ENCODE assay signal across 10 cellular contexts in the genomic region with DNA sequence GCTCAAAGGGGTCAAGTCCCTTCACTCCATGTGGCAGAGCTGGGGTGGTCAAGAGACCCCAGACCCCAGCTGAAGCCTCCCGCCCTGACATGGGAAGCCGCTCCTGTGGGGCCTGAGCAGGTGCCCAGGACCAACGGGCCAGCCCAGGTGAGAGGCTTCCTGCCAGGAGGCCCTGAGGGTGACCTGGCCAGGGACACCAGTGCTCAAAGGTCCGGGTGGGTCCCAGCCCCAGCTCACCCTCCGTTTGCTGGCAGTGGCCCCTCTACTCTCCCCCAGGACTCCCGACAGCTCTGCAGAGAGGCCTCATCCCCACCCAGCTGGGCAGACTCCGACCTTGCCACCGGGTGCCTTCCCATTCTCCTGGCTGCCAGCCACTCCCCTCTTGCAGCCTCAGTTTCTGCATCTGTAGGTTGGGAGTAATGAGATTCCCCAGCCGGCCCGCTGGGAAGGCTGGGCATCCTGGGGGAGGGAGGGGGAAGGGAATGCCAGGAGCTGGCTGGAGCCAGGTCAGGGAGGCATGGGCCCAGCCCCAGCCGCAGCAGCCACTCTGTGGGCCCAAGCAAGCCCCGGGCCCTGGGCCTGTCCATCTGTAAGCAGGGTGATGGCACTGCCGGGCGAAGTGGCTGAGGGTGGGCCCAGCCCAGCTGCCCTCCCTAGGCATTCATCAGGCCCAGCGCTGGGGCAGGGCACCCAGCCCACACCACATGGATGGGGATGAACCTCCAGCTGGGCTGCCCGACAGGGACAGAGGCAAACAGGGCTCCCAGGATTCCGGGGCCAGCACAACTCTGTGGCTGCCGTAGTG. TPM values are rescaled to one million over a fixed set of nuclear protein-coding genes. Genes with fewer than 3 reads are reported as not detected.
DNase-seq lines count a peak whose midpoint lies in the region; ATAC-seq and TF ChIP-seq lines count a peak whose summit lies in the region.
"Had no signal": no experiment of that assay in that cellular context is flagged by ENCODE, and none has a peak within 500 bp of the region (broad histone marks: within the 10 kb centered on the region; RNA-seq: fewer than 3 reads in every experiment).

No MANE protein-coding gene starts in this region.

- POLR2A ChIA-PET in naive thymus-derived CD8-positive, alpha-beta T cell (lab: Charles Lee) = interaction anchor here (1.0 to 5.7 kb wide), 9 partner anchors 10 to 79 kb away, joined by 3 to 58 read pairs (median 7); a partner anchor contains a TSS

- no peaks in the 10 kb centered on the region for H3K36me3 Mint-ChIP-seq in activated naive CD4-positive, alpha-beta T cell treated with anti-CD3 and anti-CD28 coated beads, Interleukin-2, amount 50 U/mL, for 24 hours
- H3K36me3 Mint-ChIP-seq in activated naive CD4-positive, alpha-beta T cell treated with anti-CD3 and anti-CD28 coated beads, Interleukin-2, amount 10 ng/mL, durations not matched to agents 7 days and 5 days = no peaks in the 10 kb centered on the region
- no peaks in the 10 kb centered on the region for H3K36me3 Mint-ChIP-seq in effector memory CD8-positive, alpha-beta T cell (ENCODE audit: insufficient read depth)
- H3K36me3 Mint-ChIP-seq in naive thymus-derived CD8-positive, alpha-beta T cell = no peaks in the 10 kb centered on the region

- H3K27me3 ChIP-seq in upper lobe of right lung = no peaks in the 10 kb centered on the region

- H3K4me3 Mint-ChIP-seq in activated naive CD4-positive, alpha-beta T cell treated with anti-CD3 and anti-CD28 coated beads, Interleukin-2, amount 50 U/mL, for 24 hours = peak overlapping the region; percentile 7
- H3K4me3 Mint-ChIP-seq in activated naive CD4-positive, alpha-beta T cell treated with anti-CD3 and anti-CD28 coated beads, Interleukin-2, amount 10 ng/mL, durations not matched to agents 7 days and 5 days = no peak overlapping the region
- peak overlapping the region; percentile 82 to 85 for H3K4me3 Mint-ChIP-seq in effector memory CD8-positive, alpha-beta T cell
- peak overlapping the region in 8 of 10 donors; percentile 70 to 93 (median 85) for H3K4me3 Mint-ChIP-seq in naive thymus-derived CD8-positive, alpha-beta T cell

- peaks cover 11% of the 10 kb centered on the region for H3K4me1 Mint-ChIP-seq in activated naive CD4-positive, alpha-beta T cell treated with anti-CD3 and anti-CD28 coated beads, Interleukin-2, amount 50 U/mL, for 24 hours
- peaks cover 31% of the 10 kb centered on the region for H3K4me1 Mint-ChIP-seq in activated naive CD4-positive, alpha-beta T cell treated with anti-CD3 and anti-CD28 coated beads, Interleukin-2, amount 10 ng/mL, durations not matched to agents 7 days and 5 days
- H3K4me1 Mint-ChIP-seq in effector memory CD8-positive, alpha-beta T cell (ENCODE audit: low read depth in 2 of 2) = peaks cover 9% of the 10 kb centered on the region in 2 donors
- H3K4me1 Mint-ChIP-seq in naive thymus-derived CD8-positive, alpha-beta T cell = peaks cover 7 to 28% (median 16%) of the 10 kb centered on the region in 4 donors

- intact Hi-C loops in upper lobe of right lung (cut with DNase I) = no loop called here

- H3K9me3 ChIP-seq in upper lobe of right lung = no peaks in the 10 kb centered on the region

- H3K4me1 ChIP-seq in upper lobe of right lung = peaks cover 41% of the 10 kb centered on the region

- no peak for ATAC-seq in effector memory CD8-positive, alpha-beta T cell (replicated peaks)
- ATAC-seq in naive thymus-derived CD8-positive, alpha-beta T cell = no peak
- ATAC-seq in upper lobe of right lung = no peak

- no peak for DNase-seq in activated naive CD4-positive, alpha-beta T cell treated with anti-CD3 and anti-CD28 coated beads, Interleukin-2, amount 10 ng/mL, durations not matched to agents 7 days and 5 days
- DNase-seq in effector memory CD8-positive, alpha-beta T cell = no peak
- DNase-seq in naive thymus-derived CD8-positive, alpha-beta T cell = peak in 1 of 10 donors; percentile 18
- no peak for DNase-seq in upper lobe of right lung
- no peak for DNase-seq in NCI-H82 treated with DMSO at 0.1 percent for 48 hours (lab: John Stamatoyannopoulos, UW; ENCODE audit: unreplicated experiment)
- DNase-seq in iPS-NIHi7 (ENCODE audit: extremely low spot score) = no peak
- no peak for DNase-seq in dedifferentiated amniotic fluid mesenchymal stem cell (ENCODE audit: extremely low spot score)
- DNase-seq: activated gamma-delta T cell, foreskin melanocyte had no signal

- no peaks in the 10 kb centered on the region for H3K36me3 ChIP-seq in upper lobe of right lung

- CTCF ChIA-PET in activated naive CD4-positive, alpha-beta T cell treated with anti-CD3 and anti-CD28 coated beads, Interleukin-2, amount 10 ng/mL, durations not matched to agents 7 days and 5 days (lab: Charles Lee) = no interaction called here

- H3K27ac Mint-ChIP-seq in activated naive CD4-positive, alpha-beta T cell treated with anti-CD3 and anti-CD28 coated beads, Interleukin-2, amount 50 U/mL, for 24 hours = no peak overlapping the region
- H3K27ac Mint-ChIP-seq in activated naive CD4-positive, alpha-beta T cell treated with anti-CD3 and anti-CD28 coated beads, Interleukin-2, amount 10 ng/mL, durations not matched to agents 7 days and 5 days = no peak overlapping the region
- no peak overlapping the region for H3K27ac Mint-ChIP-seq in effector memory CD8-positive, alpha-beta T cell
- peak overlapping the region in 2 of 10 donors; percentile 10 to 25 for H3K27ac Mint-ChIP-seq in naive thymus-derived CD8-positive, alpha-beta T cell

- H3K4me3 ChIP-seq in upper lobe of right lung = no peak overlapping the region

- H3K9me3 Mint-ChIP-seq in activated naive CD4-positive, alpha-beta T cell treated with anti-CD3 and anti-CD28 coated beads, Interleukin-2, amount 50 U/mL, for 24 hours = no peaks in the 10 kb centered on the region
- no peaks in the 10 kb centered on the region for H3K9me3 Mint-ChIP-seq in activated naive CD4-positive, alpha-beta T cell treated with anti-CD3 and anti-CD28 coated beads, Interleukin-2, amount 10 ng/mL, durations not matched to agents 7 days and 5 days
- no peaks in the 10 kb centered on the region for H3K9me3 Mint-ChIP-seq in effector memory CD8-positive, alpha-beta T cell
- no peaks in the 10 kb centered on the region for H3K9me3 Mint-ChIP-seq in naive thymus-derived CD8-positive, alpha-beta T cell

- no peak for TF ChIP-seq CTCF in upper lobe of right lung (IDR thresholded peaks at IDR 0.05)

- H3K27me3 Mint-ChIP-seq in activated naive CD4-positive, alpha-beta T cell treated with anti-CD3 and anti-CD28 coated beads, Interleukin-2, amount 50 U/mL, for 24 hours = no peaks in the 10 kb centered on the region
- peaks cover 62% of the 10 kb centered on the region for H3K27me3 Mint-ChIP-seq in activated naive CD4-positive, alpha-beta T cell treated with anti-CD3 and anti-CD28 coated beads, Interleukin-2, amount 10 ng/mL, durations not matched to agents 7 days and 5 days
- peaks cover 6 to 49% of the 10 kb centered on the region in 2 donors for H3K27me3 Mint-ChIP-seq in effector memory CD8-positive, alpha-beta T cell
- no peaks in the 10 kb centered on the region for H3K27me3 Mint-ChIP-seq in naive thymus-derived CD8-positive, alpha-beta T cell

- H3K27ac ChIP-seq in upper lobe of right lung = peak overlapping the region; percentile 91

RNA-seq across cellular contexts. Expression of a gene that starts 10.3 kb away (rescaled TPM):
- 100 to 1,000 TPM; 114 to 121 TPM for total RNA-seq in naive thymus-derived CD8-positive, alpha-beta T cell
- polyA plus RNA-seq in naive thymus-derived CD8-positive, alpha-beta T cell = 1 to 10 TPM; 1.8 to 7.6 (median 5.1) TPM
- total RNA-seq in upper lobe of right lung = 117 TPM

RNA-seq across cellular contexts. Expression of a gene that starts 44.9 kb away (rescaled TPM):
- total RNA-seq in naive thymus-derived CD8-positive, alpha-beta T cell = 1 to 10 TPM; 5.1 to 5.5 TPM
- 1 to 10 TPM in 2 of 3 donors, under 1 TPM in 1; 0.61 to 3.1 (median 1.4) TPM for polyA plus RNA-seq in naive thymus-derived CD8-positive, alpha-beta T cell
- 5.5 TPM for total RNA-seq in upper lobe of right lung
